1 cellular context compared by ENCODE assay signal in the genomic region with DNA sequence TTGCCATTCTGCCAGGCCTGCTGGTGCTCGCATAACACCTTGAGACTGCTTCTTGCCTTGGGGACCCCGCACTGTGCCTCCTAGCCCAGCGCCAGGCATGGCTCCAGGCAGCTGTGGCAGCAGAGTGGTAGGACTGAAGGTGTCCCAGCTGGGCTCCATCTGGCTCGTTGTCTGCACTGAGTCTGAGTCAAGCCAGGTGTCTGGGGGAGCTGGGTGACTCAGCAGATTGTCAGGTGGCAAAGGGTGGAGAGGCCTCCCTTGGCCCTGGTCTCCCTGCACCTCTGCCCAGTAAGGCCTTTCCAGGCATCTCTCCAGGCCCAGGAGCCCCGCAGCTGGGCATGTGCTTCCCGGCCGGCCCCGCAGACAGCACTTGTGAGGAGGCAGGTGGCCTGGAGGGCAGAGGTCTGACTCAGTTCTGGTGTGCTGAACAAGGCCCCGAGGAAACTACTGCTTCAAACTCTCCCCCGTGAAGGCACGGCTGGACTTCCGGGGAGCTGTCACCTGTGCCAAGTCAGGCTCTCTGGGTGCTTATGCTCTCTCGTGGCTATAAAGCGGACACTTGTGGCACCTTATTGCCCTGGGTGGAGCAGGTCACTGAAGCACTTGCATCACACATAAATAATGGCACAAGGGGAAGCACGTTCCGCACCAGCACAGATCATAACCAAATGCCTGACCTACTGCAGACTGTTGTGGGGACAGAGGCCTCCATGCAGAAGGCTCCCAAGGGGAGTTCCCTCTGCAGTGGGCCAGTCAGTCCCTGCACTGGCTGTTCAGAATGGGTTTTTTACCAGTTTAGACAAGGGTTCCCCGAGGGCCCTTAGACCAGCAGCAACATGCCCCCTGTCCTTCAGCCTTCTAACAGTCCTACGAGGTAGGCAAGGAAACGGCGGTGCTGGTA.
TF ChIP-seq lines count a peak whose summit lies in the region.

No MANE protein-coding gene starts in this region.

TF ChIP-seq in H1, 55 proteins besides CTCF, POLR2A, EP300 and RAD21:
- peak; percentile 19; the same call in 1 of the 2 replicates for TF ChIP-seq MAFK (IDR thresholded peaks at IDR 0.05; ENCODE audit: low read depth, low read length)
- peak; percentile 65 for TF ChIP-seq BACH1 (IDR thresholded peaks at IDR 0.05; ENCODE audit: low read length)
- no peak for TF ChIP-seq TAF1 (IDR thresholded peaks at IDR 0.05; ENCODE audit: low read depth, low read length)
- no peak for TF ChIP-seq TEAD4 (IDR thresholded peaks at IDR 0.05; ENCODE audit: low read depth, low read length)
TF ChIP-seq in H1: peak in this region for 2.
